Comparison of ENCODE assay signal across 8 cellular contexts in genomic region chr13:108220042-108220441, GRCh38. TPM values are rescaled to one million over a fixed set of nuclear protein-coding genes. Genes with fewer than 3 reads are reported as not detected.
A peak's percentile ranks its signal among the peaks of the same experiment; 100 is the strongest.
DNase-seq lines count a peak whose midpoint lies in the region; ATAC-seq and TF ChIP-seq lines count a peak whose summit lies in the region.

No MANE protein-coding gene starts in this region.

- no peak for DNase-seq in DND-41
- no peak for DNase-seq in activated naive CD4-positive, alpha-beta T cell treated with anti-CD3 and anti-CD28 coated beads, Interleukin-2, amount 50 U/mL, for 72 hours (ENCODE audit: low spot score in 2 of 2)
- no peak for DNase-seq in naive B cell
- no peak for DNase-seq in NCI-H345 (lab: John Stamatoyannopoulos, UW)
- DNase-seq in ovary: no peak
- DNase-seq in NCI-H1092 (lab: John Stamatoyannopoulos, UW): no peak

- no peak overlapping the region for H3K27ac ChIP-seq in DND-41 (ENCODE audit: low read length)
- no peak overlapping the region for H3K27ac ChIP-seq in HUES64 (ENCODE audit: low read depth, low read length)
- no peak overlapping the region for H3K27ac ChIP-seq in ovary

- H3K27ac Mint-ChIP-seq in activated naive CD4-positive, alpha-beta T cell treated with anti-CD3 and anti-CD28 coated beads, Interleukin-2, amount 50 U/mL, for 72 hours: peak overlapping the region; percentile 79 to 98
- H3K27ac Mint-ChIP-seq in naive B cell: peak overlapping the region in 5 of 6 donors; percentile 38 to 97 (median 92)

- no peak overlapping the region for H2AFZ ChIP-seq in DND-41 (ENCODE audit: low read depth, low read length)

- peaks cover 91% of the 10 kb centered on the region for H3K79me2 ChIP-seq in DND-41 (ENCODE audit: insufficient read depth, low read length)

- WGBS in HUES64: 100% methylated on average over 1 of the region's 1 CpG
- WGBS in ovary, 3 donors: 61 to 74% (median 63%) methylated on average over 1 of the region's 1 CpG

- ATAC-seq in DND-41 (ENCODE audit: insufficient read depth, low read depth) (no peak), naive B cell (ENCODE audit: low read depth in 2 of 2) (no peak), GM19467 (IDR thresholded peaks at IDR 0.05; ENCODE audit: unreplicated experiment) (no peak)
- ATAC-seq in activated naive CD4-positive, alpha-beta T cell treated with anti-CD3 and anti-CD28 coated beads, Interleukin-2, amount 50 U/mL, for 72 hours: no peak

- H3K9me3 Mint-ChIP-seq in activated naive CD4-positive, alpha-beta T cell treated with anti-CD3 and anti-CD28 coated beads, Interleukin-2, amount 50 U/mL, for 72 hours: no peaks in the 10 kb centered on the region
- no peaks in the 10 kb centered on the region for H3K9me3 Mint-ChIP-seq in naive B cell

- H3K36me3 ChIP-seq in DND-41 (ENCODE audit: insufficient read depth, low read length) (no peaks in the 10 kb centered on the region), HUES64 (ENCODE audit: insufficient read depth, low read length) (no peaks in the 10 kb centered on the region), ovary (no peaks in the 10 kb centered on the region)

- H3K4me3 ChIP-seq in DND-41 (ENCODE audit: low read depth in 1 of 2, low read length in 2 of 2) (peak overlapping the region in 1 of 2 experiments; percentile 45; a peak in 2 of 4 replicates), HUES64 (ENCODE audit: low read length) (peak overlapping the region; percentile 98; the same call in 1 of the 2 replicates), ovary (no peak overlapping the region)

- no peak for TF ChIP-seq POLR2A in ovary (IDR thresholded peaks at IDR 0.05)

- H3K9ac ChIP-seq in DND-41 (ENCODE audit: low read depth, low read length): 0 out of 2 replicates have a peak overlapping the region, but pooled peaks have one; percentile 88
- H3K9ac ChIP-seq in HUES64 (ENCODE audit: low read depth, low read length): no peak overlapping the region

- H3K9me3 ChIP-seq in DND-41 (ENCODE audit: insufficient read depth, low read length, severe bottlenecking) (no peaks in the 10 kb centered on the region), HUES64 (ENCODE audit: insufficient read depth, low read depth, low read length) (no peaks in the 10 kb centered on the region), ovary (no peaks in the 10 kb centered on the region)

- intact Hi-C loops in ovary (cut with DNase I): no loop called here

- H4K20me1 ChIP-seq in DND-41 (ENCODE audit: insufficient read depth, low read length): peaks cover 33% of the 10 kb centered on the region; the same call in 1 of the 2 replicates

- no peaks in the 10 kb centered on the region for H3K27me3 Mint-ChIP-seq in naive B cell

- H3K27me3 ChIP-seq in DND-41 (ENCODE audit: insufficient read depth, low read length, poor library complexity) (no peaks in the 10 kb centered on the region), HUES64 (ENCODE audit: insufficient read depth, low read length) (no peaks in the 10 kb centered on the region), ovary (no peaks in the 10 kb centered on the region)

- H3K4me3 Mint-ChIP-seq in naive B cell: peak overlapping the region; percentile 12 to 100 (median 96)

- no peak for TF ChIP-seq CTCF in DND-41 (IDR thresholded peaks at IDR 0.05; ENCODE audit: borderline replicate concordance, extremely low read depth, low read length, poor library complexity, severe bottlenecking)
- no peak for TF ChIP-seq CTCF in ovary (IDR thresholded peaks at IDR 0.05)

- TF ChIP-seq EP300 in ovary (IDR thresholded peaks at IDR 0.05): no peak

- peaks cover 31 to 48% (median 33%) of the 10 kb centered on the region in 3 donors for H3K4me1 Mint-ChIP-seq in naive B cell

- peak overlapping the region; percentile 78 for H3K4me2 ChIP-seq in DND-41 (ENCODE audit: insufficient read depth, low read length)

- H3K36me3 Mint-ChIP-seq in activated naive CD4-positive, alpha-beta T cell treated with anti-CD3 and anti-CD28 coated beads, Interleukin-2, amount 50 U/mL, for 72 hours: peaks cover 5 to 9% of the 10 kb centered on the region in 2 donors
- peaks cover 0 to 6% of the 10 kb centered on the region in 2 donors for H3K36me3 Mint-ChIP-seq in naive B cell

- H3K4me1 ChIP-seq in DND-41 (ENCODE audit: insufficient read depth, low read length) (peaks cover 50% of the 10 kb centered on the region), HUES64 (ENCODE audit: insufficient read depth, low read length) (peaks cover 13% of the 10 kb centered on the region), ovary (ENCODE audit: insufficient read depth) (peaks cover 9% of the 10 kb centered on the region)

RNA-seq across cellular contexts. Expression of gene ABHD13, which starts 1.9 kb away (rescaled TPM):
- polyA plus RNA-seq in HUES64 (2013, experiment 1 of 2): 6.8 TPM
- polyA plus RNA-seq in HUES64 (2013, experiment 2 of 2): 8.7 TPM
- 1 to 10 TPM; 3.4 to 4.1 TPM for total RNA-seq in activated naive CD4-positive, alpha-beta T cell treated with anti-CD3 and anti-CD28 coated beads, Interleukin-2, amount 50 U/mL, for 72 hours
- polyA plus RNA-seq in naive B cell (ENCODE audit: low read depth in 6 of 6) (10 to 100 TPM; 10.1 to 14.8 (median 12.3) TPM), ovary (1 to 10 TPM; 6.0 to 6.3 TPM)
- total RNA-seq in ovary: 10 to 100 TPM in 1 of 7 donors, 1 to 10 TPM in 6; 7.2 to 13.7 (median 9.4) TPM

RNA-seq across cellular contexts. Expression of gene LIG4, which starts 4.7 kb away (rescaled TPM):
- polyA plus RNA-seq in HUES64 (2013, experiment 1 of 2): 4.2 TPM
- polyA plus RNA-seq in HUES64 (2013, experiment 2 of 2): 4.4 TPM
- total RNA-seq in activated naive CD4-positive, alpha-beta T cell treated with anti-CD3 and anti-CD28 coated beads, Interleukin-2, amount 50 U/mL, for 72 hours: 1 to 10 TPM; 4.9 to 10.0 TPM
- polyA plus RNA-seq in naive B cell (ENCODE audit: low read depth in 6 of 6): 10 to 100 TPM in 4 of 6 donors, 1 to 10 TPM in 2; 8.7 to 13.2 (median 11.2) TPM
- total RNA-seq in ovary: 1 to 10 TPM; 4.3 to 7.2 (median 5.1) TPM
- polyA plus RNA-seq in ovary: 1 to 10 TPM; 3.5 to 6.6 TPM

RNA-seq across cellular contexts. Expression of gene TNFSF13B, which starts 49.5 kb away (rescaled TPM):
- 0.15 TPM for polyA plus RNA-seq in HUES64 (2013, experiment 1 of 2)
- not detected for polyA plus RNA-seq in HUES64 (2013, experiment 2 of 2)
- total RNA-seq in activated naive CD4-positive, alpha-beta T cell treated with anti-CD3 and anti-CD28 coated beads, Interleukin-2, amount 50 U/mL, for 72 hours: 1 to 10 TPM; 2.8 to 6.6 TPM
- polyA plus RNA-seq in naive B cell (ENCODE audit: low read depth in 6 of 6) (10 to 100 TPM in 1 of 6 donors, 1 to 10 TPM in 4, not detected in 1; 3.2 to 20.6 (median 4.6) TPM), ovary (1 to 10 TPM; 1.9 to 5.9 TPM)
- total RNA-seq in ovary: 1 to 10 TPM in 5 of 7 donors, under 1 TPM in 2; 0.88 to 3.4 (median 1.5) TPM
